In genomic region chrX:71659959-71660358, GRCh38 we compare ENCODE assay signal across 34 cellular contexts. TPM values are rescaled to one million over a fixed set of nuclear protein-coding genes. Genes with fewer than 3 reads are reported as not detected.
"Had no signal": no experiment of that assay in that cellular context is flagged by ENCODE, and none has a peak within 500 bp of the region (broad histone marks: within the 10 kb centered on the region; RNA-seq: fewer than 3 reads in every experiment).

No MANE protein-coding gene starts in this region.

- H3K9me3 ChIP-seq: neutrophil, pancreas, psoas muscle, spleen, suprapubic skin, testis, tibial artery, transverse colon, upper lobe of right lung, uterus had no signal

- H3K4me3 ChIP-seq: pancreas, psoas muscle, skin epidermis, smooth muscle cell, spleen, suprapubic skin, testis, tibial artery, transverse colon, upper lobe of right lung, uterus had no signal

- DNase-seq: naive thymus-derived CD8-positive, alpha-beta T cell; nephron progenitor cell; nucleus accumbens; pancreas; psoas muscle; right cardiac atrium; spleen; stimulated activated CD4-positive, alpha-beta T cell treated with anti-CD3 and anti-CD28 coated beads, Interleukin-12 subunit alpha, Interleukin-12 subunit beta, amount 100 ng/mL, for 4 hours; stimulated activated CD4-positive, alpha-beta T cell treated with anti-CD3 and anti-CD28 coated beads, Interleukin-1b, Interleukin-23, amount 100 ng/mL, for 48 hours; stimulated activated CD4-positive, alpha-beta T cell treated with anti-CD3 and anti-CD28 coated beads, Interleukin-4, amount 100 ng/mL, for 1 hour; stimulated activated CD4-positive, alpha-beta T cell treated with anti-CD3 and anti-CD28 coated beads, Interleukin-4, amount 100 ng/mL, for 4 hours; stimulated activated CD8-positive, alpha-beta memory T cell treated with anti-CD3 and anti-CD28 coated beads, Interleukin-4, amount 100 ng/mL, for 48 hours; stimulated activated naive CD4-positive, alpha-beta T cell; stimulated activated naive CD8-positive, alpha-beta T cell treated with anti-CD3 and anti-CD28 coated beads, Interleukin-15, amount 100 ng/mL, for 72 hours; stimulated activated naive CD8-positive, alpha-beta T cell treated with anti-CD3 and anti-CD28 coated beads, Interleukin-15, Interleukin-2, amounts not matched to agents 100 U/mL and 50 U/mL, for 24 hours; substantia nigra; testis; tibial artery; transverse colon; upper lobe of right lung; uterus had no signal

- H3K4me1 ChIP-seq: pancreas, psoas muscle, testis, tibial artery, transverse colon, upper lobe of right lung, uterus had no signal

- H3K27ac ChIP-seq: neutrophil, pancreas, psoas muscle, skin epidermis, spleen, suprapubic skin, testis, tibial artery, transverse colon, upper lobe of right lung, uterus had no signal

- H3K27me3 ChIP-seq: neutrophil, suprapubic skin, testis, tibial artery, transverse colon, upper lobe of right lung, uterus had no signal

- H3K36me3 ChIP-seq: neutrophil, pancreas, spleen, suprapubic skin, tibial artery, transverse colon, upper lobe of right lung, uterus had no signal

- ATAC-seq: naive thymus-derived CD8-positive, alpha-beta T cell; pancreas; psoas muscle; right cardiac atrium; sciatic nerve; stimulated activated memory B cell treated with anti-CD40 and anti-IgM and Interleukin-4, amounts not matched to agents 10 μg/mL and 1 μg/mL and 100 μg/mL, for 72 hours; stimulated activated naive CD8-positive, alpha-beta T cell treated with anti-CD3 and anti-CD28 coated beads, Interleukin-15, amount 100 ng/mL, for 72 hours; stimulated activated naive CD8-positive, alpha-beta T cell treated with anti-CD3 and anti-CD28 coated beads, Interleukin-15, Interleukin-2, amounts not matched to agents 100 U/mL and 50 U/mL, for 24 hours; upper lobe of right lung had no signal

- H3K4me2 ChIP-seq: smooth muscle cell had no signal

RNA-seq across cellular contexts. Expression of gene CXCR3, which starts 41.6 kb away (rescaled TPM):
- total RNA-seq: neural crest cell, omental fat pad, osteocyte, progenitor cell of endocrine pancreas, renal cortical epithelial cell, smooth muscle cell, urinary bladder had no signal

RNA-seq across cellular contexts. Expression of gene CXorf49, which starts 58.1 kb away (rescaled TPM):
- total RNA-seq: naive thymus-derived CD8-positive, alpha-beta T cell; natural killer cell treated with Interleukin-12 subunit alpha and Interleukin-12 subunit beta and Interleukin-15 and Interleukin-18, amount 100 ng/mL, for 72 hours; neural crest cell; omental fat pad; osteocyte; pancreas; progenitor cell of endocrine pancreas; psoas muscle; renal cortical epithelial cell; right cardiac atrium; sciatic nerve; smooth muscle cell; spleen; suprapubic skin; transverse colon; upper lobe of right lung; urinary bladder; uterus had no signal
- polyA plus RNA-seq: naive thymus-derived CD8-positive, alpha-beta T cell; pancreas; psoas muscle; right cardiac atrium; spleen; urinary bladder had no signal
